ENCODE assay signal across 2 cellular contexts in genomic region chr1:154843913-154844681, GRCh38.
TF ChIP-seq lines count a peak whose summit lies in the region.

No MANE protein-coding gene starts in this region.

TF ChIP-seq in GM23338, 12 proteins besides CTCF, POLR2A, EP300 and RAD21:
- no peak for TF ChIP-seq EZH2phosphoT487 (IDR thresholded peaks at IDR 0.05; ENCODE audit: unreplicated experiment)
- TF ChIP-seq, protein P1, sequence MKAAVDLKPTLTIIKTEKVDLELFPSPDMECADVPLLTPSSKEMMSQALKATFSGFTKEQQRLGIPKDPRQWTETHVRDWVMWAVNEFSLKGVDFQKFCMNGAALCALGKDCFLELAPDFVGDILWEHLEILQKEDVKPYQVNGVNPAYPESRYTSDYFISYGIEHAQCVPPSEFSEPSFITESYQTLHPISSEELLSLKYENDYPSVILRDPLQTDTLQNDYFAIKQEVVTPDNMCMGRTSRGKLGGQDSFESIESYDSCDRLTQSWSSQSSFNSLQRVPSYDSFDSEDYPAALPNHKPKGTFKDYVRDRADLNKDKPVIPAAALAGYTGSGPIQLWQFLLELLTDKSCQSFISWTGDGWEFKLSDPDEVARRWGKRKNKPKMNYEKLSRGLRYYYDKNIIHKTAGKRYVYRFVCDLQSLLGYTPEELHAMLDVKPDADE (IDR thresholded peaks at IDR 0.05) = no peak
- TF ChIP-seq, protein P2, sequence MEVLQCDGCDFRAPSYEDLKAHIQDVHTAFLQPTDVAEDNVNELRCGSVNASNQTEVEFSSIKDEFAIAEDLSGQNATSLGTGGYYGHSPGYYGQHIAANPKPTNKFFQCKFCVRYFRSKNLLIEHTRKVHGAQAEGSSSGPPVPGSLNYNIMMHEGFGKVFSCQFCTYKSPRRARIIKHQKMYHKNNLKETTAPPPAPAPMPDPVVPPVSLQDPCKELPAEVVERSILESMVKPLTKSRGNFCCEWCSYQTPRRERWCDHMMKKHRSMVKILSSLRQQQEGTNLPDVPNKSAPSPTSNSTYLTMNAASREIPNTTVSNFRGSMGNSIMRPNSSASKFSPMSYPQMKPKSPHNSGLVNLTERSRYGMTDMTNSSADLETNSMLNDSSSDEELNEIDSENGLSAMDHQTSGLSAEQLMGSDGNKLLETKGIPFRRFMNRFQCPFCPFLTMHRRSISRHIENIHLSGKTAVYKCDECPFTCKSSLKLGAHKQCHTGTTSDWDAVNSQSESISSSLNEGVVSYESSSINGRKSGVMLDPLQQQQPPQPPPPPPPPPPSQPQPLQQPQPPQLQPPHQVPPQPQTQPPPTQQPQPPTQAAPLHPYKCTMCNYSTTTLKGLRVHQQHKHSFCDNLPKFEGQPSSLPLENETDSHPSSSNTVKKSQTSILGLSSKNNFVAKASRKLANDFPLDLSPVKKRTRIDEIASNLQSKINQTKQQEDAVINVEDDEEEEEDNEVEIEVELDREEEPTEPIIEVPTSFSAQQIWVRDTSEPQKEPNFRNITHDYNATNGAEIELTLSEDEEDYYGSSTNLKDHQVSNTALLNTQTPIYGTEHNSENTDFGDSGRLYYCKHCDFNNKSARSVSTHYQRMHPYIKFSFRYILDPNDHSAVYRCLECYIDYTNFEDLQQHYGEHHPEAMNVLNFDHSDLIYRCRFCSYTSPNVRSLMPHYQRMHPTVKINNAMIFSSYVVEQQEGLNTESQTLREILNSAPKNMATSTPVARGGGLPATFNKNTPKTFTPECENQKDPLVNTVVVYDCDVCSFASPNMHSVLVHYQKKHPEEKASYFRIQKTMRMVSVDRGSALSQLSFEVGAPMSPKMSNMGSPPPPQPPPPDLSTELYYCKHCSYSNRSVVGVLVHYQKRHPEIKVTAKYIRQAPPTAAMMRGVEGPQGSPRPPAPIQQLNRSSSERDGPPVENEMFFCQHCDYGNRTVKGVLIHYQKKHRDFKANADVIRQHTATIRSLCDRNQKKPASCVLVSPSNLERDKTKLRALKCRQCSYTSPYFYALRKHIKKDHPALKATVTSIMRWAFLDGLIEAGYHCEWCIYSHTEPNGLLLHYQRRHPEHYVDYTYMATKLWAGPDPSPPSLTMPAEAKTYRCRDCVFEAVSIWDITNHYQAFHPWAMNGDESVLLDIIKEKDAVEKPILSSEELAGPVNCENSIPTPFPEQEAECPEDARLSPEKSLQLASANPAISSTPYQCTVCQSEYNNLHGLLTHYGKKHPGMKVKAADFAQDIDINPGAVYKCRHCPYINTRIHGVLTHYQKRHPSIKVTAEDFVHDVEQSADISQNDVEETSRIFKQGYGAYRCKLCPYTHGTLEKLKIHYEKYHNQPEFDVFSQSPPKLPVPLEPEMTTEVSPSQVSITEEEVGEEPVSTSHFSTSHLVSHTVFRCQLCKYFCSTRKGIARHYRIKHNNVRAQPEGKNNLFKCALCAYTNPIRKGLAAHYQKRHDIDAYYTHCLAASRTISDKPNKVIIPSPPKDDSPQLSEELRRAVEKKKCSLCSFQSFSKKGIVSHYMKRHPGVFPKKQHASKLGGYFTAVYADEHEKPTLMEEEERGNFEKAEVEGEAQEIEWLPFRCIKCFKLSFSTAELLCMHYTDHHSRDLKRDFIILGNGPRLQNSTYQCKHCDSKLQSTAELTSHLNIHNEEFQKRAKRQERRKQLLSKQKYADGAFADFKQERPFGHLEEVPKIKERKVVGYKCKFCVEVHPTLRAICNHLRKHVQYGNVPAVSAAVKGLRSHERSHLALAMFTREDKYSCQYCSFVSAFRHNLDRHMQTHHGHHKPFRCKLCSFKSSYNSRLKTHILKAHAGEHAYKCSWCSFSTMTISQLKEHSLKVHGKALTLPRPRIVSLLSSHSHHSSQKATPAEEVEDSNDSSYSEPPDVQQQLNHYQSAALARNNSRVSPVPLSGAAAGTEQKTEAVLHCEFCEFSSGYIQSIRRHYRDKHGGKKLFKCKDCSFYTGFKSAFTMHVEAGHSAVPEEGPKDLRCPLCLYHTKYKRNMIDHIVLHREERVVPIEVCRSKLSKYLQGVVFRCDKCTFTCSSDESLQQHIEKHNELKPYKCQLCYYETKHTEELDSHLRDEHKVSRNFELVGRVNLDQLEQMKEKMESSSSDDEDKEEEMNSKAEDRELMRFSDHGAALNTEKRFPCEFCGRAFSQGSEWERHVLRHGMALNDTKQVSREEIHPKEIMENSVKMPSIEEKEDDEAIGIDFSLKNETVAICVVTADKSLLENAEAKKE (CRISPR knock-in tag; IDR thresholded peaks at IDR 0.05) = no peak
- TF ChIP-seq EZH2 (IDR thresholded peaks at IDR 0.05; ENCODE audit: low read depth, unreplicated experiment) = no peak
- no peak for TF ChIP-seq POLR2AphosphoS5 (IDR thresholded peaks at IDR 0.05; ENCODE audit: low read depth)
- no peak for TF ChIP-seq ZNF331 (CRISPR knock-in tag; IDR thresholded peaks at IDR 0.05; ENCODE audit: low read depth)
- TF ChIP-seq NANOG (IDR thresholded peaks at IDR 0.05; ENCODE audit: borderline replicate concordance) = no peak
- TF ChIP-seq ZNF114 (CRISPR knock-in tag; IDR thresholded peaks at IDR 0.05) = no peak
- TF ChIP-seq JUNB (IDR thresholded peaks at IDR 0.05; ENCODE audit: unreplicated experiment) = no peak
- TF ChIP-seq, protein P3, sequence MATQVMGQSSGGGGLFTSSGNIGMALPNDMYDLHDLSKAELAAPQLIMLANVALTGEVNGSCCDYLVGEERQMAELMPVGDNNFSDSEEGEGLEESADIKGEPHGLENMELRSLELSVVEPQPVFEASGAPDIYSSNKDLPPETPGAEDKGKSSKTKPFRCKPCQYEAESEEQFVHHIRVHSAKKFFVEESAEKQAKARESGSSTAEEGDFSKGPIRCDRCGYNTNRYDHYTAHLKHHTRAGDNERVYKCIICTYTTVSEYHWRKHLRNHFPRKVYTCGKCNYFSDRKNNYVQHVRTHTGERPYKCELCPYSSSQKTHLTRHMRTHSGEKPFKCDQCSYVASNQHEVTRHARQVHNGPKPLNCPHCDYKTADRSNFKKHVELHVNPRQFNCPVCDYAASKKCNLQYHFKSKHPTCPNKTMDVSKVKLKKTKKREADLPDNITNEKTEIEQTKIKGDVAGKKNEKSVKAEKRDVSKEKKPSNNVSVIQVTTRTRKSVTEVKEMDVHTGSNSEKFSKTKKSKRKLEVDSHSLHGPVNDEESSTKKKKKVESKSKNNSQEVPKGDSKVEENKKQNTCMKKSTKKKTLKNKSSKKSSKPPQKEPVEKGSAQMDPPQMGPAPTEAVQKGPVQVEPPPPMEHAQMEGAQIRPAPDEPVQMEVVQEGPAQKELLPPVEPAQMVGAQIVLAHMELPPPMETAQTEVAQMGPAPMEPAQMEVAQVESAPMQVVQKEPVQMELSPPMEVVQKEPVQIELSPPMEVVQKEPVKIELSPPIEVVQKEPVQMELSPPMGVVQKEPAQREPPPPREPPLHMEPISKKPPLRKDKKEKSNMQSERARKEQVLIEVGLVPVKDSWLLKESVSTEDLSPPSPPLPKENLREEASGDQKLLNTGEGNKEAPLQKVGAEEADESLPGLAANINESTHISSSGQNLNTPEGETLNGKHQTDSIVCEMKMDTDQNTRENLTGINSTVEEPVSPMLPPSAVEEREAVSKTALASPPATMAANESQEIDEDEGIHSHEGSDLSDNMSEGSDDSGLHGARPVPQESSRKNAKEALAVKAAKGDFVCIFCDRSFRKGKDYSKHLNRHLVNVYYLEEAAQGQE (IDR thresholded peaks at IDR 0.05; ENCODE audit: unreplicated experiment) = no peak
- no peak for TF ChIP-seq CREB1 (CRISPR knock-in tag; IDR thresholded peaks at IDR 0.05; ENCODE audit: low read depth)
- no peak for TF ChIP-seq STAT1 (IDR thresholded peaks at IDR 0.05; ENCODE audit: unreplicated experiment)

TF ChIP-seq in K562, 482 proteins besides CTCF, POLR2A, EP300 and RAD21:
- TF ChIP-seq BDP1 (IDR thresholded peaks at IDR 0.05; ENCODE audit: insufficient read depth, insufficient read length) = no peak
- no peak for TF ChIP-seq CEBPB (tag; IDR thresholded peaks at IDR 0.05)
- TF ChIP-seq RBM22 (IDR thresholded peaks at IDR 0.05; ENCODE audit: low read depth, low read length, poor library complexity, severe bottlenecking) = no peak
- TF ChIP-seq CREBBP (IDR thresholded peaks at IDR 0.05; ENCODE audit: low read depth, low read length) = no peak
- no peak for TF ChIP-seq ZNF212 (CRISPR knock-in tag; IDR thresholded peaks at IDR 0.05)
- TF ChIP-seq, protein P1 (conservative IDR thresholded peaks at IDR 0.05; ENCODE audit: control insufficient read depth, low read depth, low read length) = no peak
- no peak for TF ChIP-seq ZNF57 (CRISPR knock-in tag; IDR thresholded peaks at IDR 0.05)
- no peak for TF ChIP-seq RBM17 (IDR thresholded peaks at IDR 0.05; ENCODE audit: borderline replicate concordance, low read depth, low read length)
- TF ChIP-seq VEZF1 (CRISPR knock-in tag; IDR thresholded peaks at IDR 0.05) = 0 out of 2 replicates have a peak, but pooled peaks have one; percentile 12
TF ChIP-seq in K562: peak in this region for 1.
